In the genomic region with DNA sequence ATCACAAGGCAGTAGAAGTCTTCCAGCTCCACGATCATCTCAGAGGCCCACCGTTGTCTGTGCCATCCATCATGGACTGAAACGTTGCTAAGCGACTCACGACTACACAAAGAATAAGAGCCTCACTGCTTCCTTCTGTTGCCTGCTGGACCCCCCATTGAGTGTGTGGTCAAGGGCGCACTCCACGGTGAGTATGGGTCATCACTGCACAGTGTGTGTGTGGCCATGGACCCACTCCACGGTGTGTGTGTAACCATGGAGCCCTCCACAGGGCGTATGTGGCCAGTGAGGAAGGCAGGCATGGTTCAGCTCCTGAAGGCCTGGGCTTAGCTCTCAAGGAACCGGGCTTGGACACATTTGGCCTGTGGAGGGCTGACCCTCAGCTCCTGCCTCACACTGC, we compare ENCODE assay signal across 16 cellular contexts.
"Had no signal": no experiment of that assay in that cellular context is flagged by ENCODE, and none has a peak within 500 bp of the region (broad histone marks: within the 10 kb centered on the region; RNA-seq: fewer than 3 reads in every experiment).

No MANE protein-coding gene starts in this region.

- H3K4me3 Mint-ChIP-seq: dendritic cell treated with granulocyte-macrophage colony-stimulating factor and Interleukin-4, amounts not matched to agents 40 ng/mL and 50 ng/mL, for 4 days; mesothelial cell of epicardium; natural killer cell; neural crest cell had no signal

- H3K4me3 ChIP-seq: heart left ventricle, ovary, right atrium auricular region had no signal

- H3K9me3 Mint-ChIP-seq: dendritic cell treated with granulocyte-macrophage colony-stimulating factor and Interleukin-4, amounts not matched to agents 40 ng/mL and 50 ng/mL, for 4 days; mesothelial cell of epicardium; natural killer cell; neural crest cell had no signal

- H3K27ac Mint-ChIP-seq: dendritic cell treated with granulocyte-macrophage colony-stimulating factor and Interleukin-4, amounts not matched to agents 40 ng/mL and 50 ng/mL, for 4 days; mesothelial cell of epicardium; natural killer cell had no signal

- H3K27ac ChIP-seq: heart left ventricle, ovary, right atrium auricular region had no signal

- H3K27me3 ChIP-seq: heart left ventricle, ovary, right atrium auricular region had no signal

- DNase-seq: heart left ventricle; hippocampal formation; mammary epithelial cell; natural killer cell; nucleus accumbens; small intestine; stimulated activated CD4-positive, alpha-beta T cell treated with anti-CD3 and anti-CD28 coated beads, Interleukin-2, amount 100 ng/mL, for 48 hours; stimulated activated naive CD4-positive, alpha-beta T cell treated with Interleukin-2 at 50 U/mL for 16 hours had no signal

- H3K9me3 ChIP-seq: heart left ventricle, ovary, right atrium auricular region had no signal

- ATAC-seq: esophagus mucosa, heart left ventricle, left lobe of liver had no signal

- FAIRE-seq: urothelium cell line had no signal

- H3K36me3 ChIP-seq: heart left ventricle, ovary, right atrium auricular region had no signal

- H3K36me3 Mint-ChIP-seq: mesothelial cell of epicardium had no signal
